ENCODE assay signal across 8 cellular contexts in genomic region chr1:181151378-181152326, GRCh38.
DNase-seq lines count a peak whose midpoint lies in the region; ATAC-seq and TF ChIP-seq lines count a peak whose summit lies in the region.
"Had no signal": no experiment of that assay in that cellular context is flagged by ENCODE, and none has a peak within 500 bp of the region (broad histone marks: within the 10 kb centered on the region; RNA-seq: fewer than 3 reads in every experiment).

No MANE protein-coding gene starts in this region.

- TF ChIP-seq CTCF in omental fat pad (IDR thresholded peaks at IDR 0.05), result no peak

- ATAC-seq in GM19397 (IDR thresholded peaks at IDR 0.05; ENCODE audit: unreplicated experiment), result peak; percentile 32
- peak; percentile 27 for ATAC-seq in HG03457 (IDR thresholded peaks at IDR 0.05; ENCODE audit: unreplicated experiment)
- ATAC-seq in stimulated activated memory B cell treated with anti-CD40 and anti-IgM and Interleukin-4, amounts not matched to agents 10 μg/mL and 1 μg/mL and 100 μg/mL, for 72 hours, result no peak
- ATAC-seq in HG03025 (IDR thresholded peaks at IDR 0.05; ENCODE audit: low FRiP score, unreplicated experiment), result no peak
- no peak for ATAC-seq in omental fat pad (ENCODE audit: low FRiP score)

- no peaks in the 10 kb centered on the region for H3K27me3 ChIP-seq in duodenal mucosa (ENCODE audit: control insufficient read depth in 1 of 2, insufficient read depth in 2 of 2, low read length in 2 of 2)

- no peak overlapping the region for H3K4me3 Mint-ChIP-seq in stimulated activated memory B cell treated with anti-CD40 and anti-IgM and Interleukin-4, amounts not matched to agents 10 μg/mL and 1 μg/mL and 100 μg/mL, for 72 hours

- peak overlapping the region; percentile 51 for H3K27ac ChIP-seq in duodenal mucosa (ENCODE audit: low read depth, low read length)

- H3K36me3 ChIP-seq in duodenal mucosa (ENCODE audit: control insufficient read depth in 1 of 2, insufficient read depth in 2 of 2, low read length in 2 of 2), result no peaks in the 10 kb centered on the region

- no peaks in the 10 kb centered on the region for H3K9me3 Mint-ChIP-seq in stimulated activated memory B cell treated with anti-CD40 and anti-IgM and Interleukin-4, amounts not matched to agents 10 μg/mL and 1 μg/mL and 100 μg/mL, for 72 hours

- peak overlapping the region in 1 of 2 donors; percentile 42 for H3K9ac ChIP-seq in duodenal mucosa (ENCODE audit: low read depth in 1 of 2, low read length in 2 of 2)

- H3K4me1 Mint-ChIP-seq in stimulated activated memory B cell treated with anti-CD40 and anti-IgM and Interleukin-4, amounts not matched to agents 10 μg/mL and 1 μg/mL and 100 μg/mL, for 72 hours, result peaks cover 47% of the 10 kb centered on the region

- no peaks in the 10 kb centered on the region for H3K9me3 ChIP-seq in duodenal mucosa (ENCODE audit: control insufficient read depth in 1 of 2, low read length in 2 of 2)

- no peaks in the 10 kb centered on the region for H3K27me3 Mint-ChIP-seq in stimulated activated memory B cell treated with anti-CD40 and anti-IgM and Interleukin-4, amounts not matched to agents 10 μg/mL and 1 μg/mL and 100 μg/mL, for 72 hours

- H3K4me1 ChIP-seq in duodenal mucosa (ENCODE audit: control insufficient read depth in 1 of 2, insufficient read depth in 2 of 2, low read length in 2 of 2), result peaks cover 51 to 53% of the 10 kb centered on the region in 2 donors

- H3K4me3 ChIP-seq in duodenal mucosa (ENCODE audit: low read depth in 1 of 2, low read length in 2 of 2), result no peak overlapping the region
- H3K4me3 ChIP-seq: lung had no signal

- H3K36me3 Mint-ChIP-seq in stimulated activated memory B cell treated with anti-CD40 and anti-IgM and Interleukin-4, amounts not matched to agents 10 μg/mL and 1 μg/mL and 100 μg/mL, for 72 hours, result peaks cover 7% of the 10 kb centered on the region

- DNase-seq in anterior cingulate cortex (lab: John Stamatoyannopoulos, UW) (no peak), omental fat pad (ENCODE audit: low spot score) (no peak)

- H3K27ac Mint-ChIP-seq in stimulated activated memory B cell treated with anti-CD40 and anti-IgM and Interleukin-4, amounts not matched to agents 10 μg/mL and 1 μg/mL and 100 μg/mL, for 72 hours, result peak overlapping the region; percentile 69

Comparison
In these comparisons a context has a peak if more than half of its experiments do, and no peak if none do; other contexts are left out.
1. ATAC-seq: peak in GM19397 (single experiment) and HG03457 (single experiment); none in stimulated activated memory B cell treated with anti-CD40 and anti-IgM and Interleukin-4, amounts not matched to agents 10 μg/mL and 1 μg/mL and 100 μg/mL, for 72 hours (single experiment), HG03025 (single experiment) and omental fat pad (single experiment).